Comparison of ENCODE assay signal across 9 cellular contexts in the genomic region with DNA sequence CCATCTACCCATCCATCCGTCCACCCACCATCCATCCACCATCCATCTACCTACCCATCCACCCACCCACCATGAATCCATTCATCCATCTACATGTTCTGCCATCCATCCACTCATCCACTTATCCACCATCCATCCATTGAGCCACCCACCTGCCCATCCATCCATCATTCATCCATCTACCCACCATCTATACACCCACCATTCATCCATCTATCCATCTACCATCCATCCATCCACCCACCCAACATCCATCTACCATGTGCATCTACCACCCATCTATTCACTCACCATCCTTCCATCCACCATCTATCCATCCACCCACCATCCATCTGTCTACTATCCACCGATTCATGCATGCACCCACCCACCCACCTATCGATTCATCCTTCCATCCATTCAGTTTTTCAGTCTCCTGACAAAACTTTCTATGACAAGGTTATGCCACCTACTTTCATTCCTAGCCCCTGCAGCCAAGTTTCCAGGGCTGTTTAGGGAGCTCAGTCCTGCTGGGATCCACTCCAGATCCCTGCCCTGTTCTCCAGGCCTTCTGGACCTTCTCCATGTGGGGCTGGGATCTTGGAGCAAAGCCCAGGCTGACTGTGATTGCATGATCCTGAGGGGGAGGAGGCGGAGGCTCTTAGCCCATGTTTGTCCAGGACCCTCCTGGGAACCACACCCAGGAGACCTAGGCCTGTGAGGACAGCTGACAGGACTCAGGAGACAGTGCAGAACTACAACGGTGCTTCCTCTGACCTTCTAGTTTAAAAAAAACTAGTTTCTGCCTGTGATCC. TPM values are rescaled to one million over a fixed set of nuclear protein-coding genes. Genes with fewer than 3 reads are reported as not detected.
A peak's percentile ranks its signal among the peaks of the same experiment; 100 is the strongest.
DNase-seq lines count a peak whose midpoint lies in the region; ATAC-seq and TF ChIP-seq lines count a peak whose summit lies in the region.
"Had no signal": no experiment of that assay in that cellular context is flagged by ENCODE, and none has a peak within 500 bp of the region (broad histone marks: within the 10 kb centered on the region; RNA-seq: fewer than 3 reads in every experiment).

No MANE protein-coding gene starts in this region.

- H3K4me3 ChIP-seq in breast epithelium: no peak overlapping the region
- no peak overlapping the region for H3K4me3 ChIP-seq in hepatocyte
- no peak overlapping the region for H3K4me3 ChIP-seq in psoas muscle

- H3K9me3 ChIP-seq in breast epithelium: no peaks in the 10 kb centered on the region
- no peaks in the 10 kb centered on the region for H3K9me3 ChIP-seq in hepatocyte (ENCODE audit: low read depth)
- H3K9me3 ChIP-seq in psoas muscle: no peaks in the 10 kb centered on the region

- H3K4me1 ChIP-seq in breast epithelium (no peaks in the 10 kb centered on the region), hepatocyte (ENCODE audit: insufficient read depth) (peaks cover 11% of the 10 kb centered on the region), psoas muscle (no peaks in the 10 kb centered on the region)

- no peak for TF ChIP-seq POLR2A in breast epithelium (IDR thresholded peaks at IDR 0.05)

- H2AFZ ChIP-seq in hepatocyte: no peak overlapping the region

- H3K4me2 ChIP-seq in hepatocyte: peak overlapping the region; percentile 16

- DNase-seq in GM04504 (ENCODE audit: low read depth): peak; percentile 40
- DNase-seq in breast epithelium (ENCODE audit: low spot score in 2 of 2): peak; percentile 27 to 60
- peak; percentile 53 for DNase-seq in hepatocyte (ENCODE audit: low spot score)
- peak; percentile 48 to 75 for DNase-seq in psoas muscle
- DNase-seq in amniotic stem cell (lab: John Stamatoyannopoulos, UW): no peak
- no peak for DNase-seq in activated CD4-positive, alpha-beta T cell treated with anti-CD3 and anti-CD28 coated beads for 48 hours
- no peak for DNase-seq in 8988T
- DNase-seq: occipital lobe had no signal

- H4K20me1 ChIP-seq in hepatocyte (ENCODE audit: insufficient read depth, poor library complexity, severe bottlenecking): no peaks in the 10 kb centered on the region

- H3K36me3 ChIP-seq in breast epithelium (no peaks in the 10 kb centered on the region), hepatocyte (replicated peaks; ENCODE audit: insufficient read depth, low read depth) (no peaks in the 10 kb centered on the region), psoas muscle (ENCODE audit: insufficient read depth in 1 of 2, low read depth in 1 of 2) (no peaks in the 10 kb centered on the region)

- peak in 3 of 4 donors; percentile 61 to 68 (median 67) for ATAC-seq in psoas muscle
- no peak for ATAC-seq in HG02763 (IDR thresholded peaks at IDR 0.05; ENCODE audit: unreplicated experiment)

- TF ChIP-seq CTCF in breast epithelium (IDR thresholded peaks at IDR 0.05) (no peak), hepatocyte (IDR thresholded peaks at IDR 0.05; ENCODE audit: poor library complexity) (no peak), psoas muscle (IDR thresholded peaks at IDR 0.05) (no peak)

- 73% methylated on average over 5 of the region's 5 CpGs for WGBS in hepatocyte (ENCODE audit: low lambda C conversion rate, missing lambda C conversion rate)
- 59 to 62% (median 60%) methylated on average over 5 of the region's 5 CpGs for WGBS in psoas muscle, 3 donors

- H3K27ac ChIP-seq in breast epithelium (peak overlapping the region in 1 of 2 donors; percentile 3), hepatocyte (peak overlapping the region; percentile 77), psoas muscle (no peak overlapping the region)

- H3K27me3 ChIP-seq in breast epithelium: no peaks in the 10 kb centered on the region
- no peaks in the 10 kb centered on the region for H3K27me3 ChIP-seq in hepatocyte
- no peaks in the 10 kb centered on the region for H3K27me3 ChIP-seq in psoas muscle (ENCODE audit: insufficient read depth in 3 of 3, low read length in 2 of 3)

- intact Hi-C loops in breast epithelium (cut with DNase I; ENCODE audit: low total_unique reads): no loop called here
- intact Hi-C loops in psoas muscle (cut with DNase I): no loop called here

- no peaks in the 10 kb centered on the region for H3K79me2 ChIP-seq in hepatocyte

- no peaks in the 10 kb centered on the region for H3K9me2 ChIP-seq in hepatocyte (replicated peaks; ENCODE audit: insufficient read depth)

RNA-seq across cellular contexts. Expression of a gene that starts 27.4 kb away (rescaled TPM):
- under 1 TPM in 1 of 3 donors, not detected in 2; 0.29 TPM for total RNA-seq in breast epithelium
- 2.0 and 2.4 TPM in 2 replicates for total RNA-seq in hepatocyte
- 1.4 and 1.6 TPM in 2 replicates for polyA plus RNA-seq in hepatocyte
- total RNA-seq in psoas muscle: not detected
- under 1 TPM in 2 of 3 donors, not detected in 1; 0.10 TPM for polyA plus RNA-seq in psoas muscle

RNA-seq across cellular contexts. Expression of a gene that starts 48.9 kb away (rescaled TPM):
- 10 to 100 TPM in 2 of 3 donors, 1 to 10 TPM in 1; 7.5 to 15.7 (median 10.8) TPM for total RNA-seq in breast epithelium
- 10.9 TPM in 2 replicates for total RNA-seq in hepatocyte
- polyA plus RNA-seq in hepatocyte: 2.1 and 3.4 TPM in 2 replicates
- 1 to 10 TPM; 5.5 to 8.3 (median 7.2) TPM for total RNA-seq in psoas muscle
- 1 to 10 TPM; 1.0 to 2.3 (median 2.3) TPM for polyA plus RNA-seq in psoas muscle

Comparison
In these comparisons a context has a peak if more than half of its experiments do, and no peak if none do; other contexts are left out.
1. DNase-seq: peak in GM04504 (single experiment), breast epithelium (2 of 2), hepatocyte (single experiment) and psoas muscle (2 of 2); none in amniotic stem cell (single experiment), activated CD4-positive, alpha-beta T cell treated with anti-CD3 and anti-CD28 coated beads for 48 hours (single experiment) and 8988T (single experiment).